Comparison of ENCODE assay signal across 15 cellular contexts in genomic region chr11:108732395-108732794, GRCh38.
A peak's percentile ranks its signal among the peaks of the same experiment; 100 is the strongest.
DNase-seq lines count a peak whose midpoint lies in the region; ATAC-seq and TF ChIP-seq lines count a peak whose summit lies in the region.
"Had no signal": no experiment of that assay in that cellular context is flagged by ENCODE, and none has a peak within 500 bp of the region (broad histone marks: within the 10 kb centered on the region; RNA-seq: fewer than 3 reads in every experiment).

No MANE protein-coding gene starts in this region.

- no peaks in the 10 kb centered on the region for H3K27me3 Mint-ChIP-seq in activated CD4-positive, alpha-beta memory T cell treated with anti-CD3 and anti-CD28 coated beads for 36 hours
- no peaks in the 10 kb centered on the region for H3K27me3 Mint-ChIP-seq in activated CD4-positive, alpha-beta memory T cell treated with anti-CD3 and anti-CD28 coated beads, Interleukin-2, amount 10 ng/mL, durations not matched to agents 7 days and 5 days

- H3K9ac ChIP-seq in smooth muscle cell (ENCODE audit: low read depth) = no peak overlapping the region

- H2AFZ ChIP-seq in smooth muscle cell (ENCODE audit: low read depth) = no peak overlapping the region

- ATAC-seq in stimulated activated effector memory CD8-positive, alpha-beta T cell treated with anti-CD3 and anti-CD28 coated beads, Interleukin-12 subunit alpha, Interleukin-12 subunit beta, amount 100 ng/mL, for 72 hours = no peak
- ATAC-seq: CD8-positive, alpha-beta T cell had no signal

- no peaks in the 10 kb centered on the region for H4K20me1 ChIP-seq in smooth muscle cell (ENCODE audit: low read depth)

- no peaks in the 10 kb centered on the region for H3K27me3 ChIP-seq in smooth muscle cell (ENCODE audit: low read depth)

- CTCF ChIA-PET in activated CD4-positive, alpha-beta memory T cell treated with anti-CD3 and anti-CD28 coated beads for 36 hours (lab: Charles Lee) = interaction anchor here (1.1 to 3.5 kb wide), 2 partner anchors 34 to 67 kb away, joined by 3 to 36 read pairs; partner anchors contain the start of gene DDX10
- CTCF ChIA-PET in activated CD4-positive, alpha-beta memory T cell treated with anti-CD3 and anti-CD28 coated beads, Interleukin-2, amount 10 ng/mL, durations not matched to agents 7 days and 5 days (lab: Charles Lee) = interaction anchor here (0.6 to 1.1 kb wide), 3 partner anchors 56 to 624 kb away, joined by 3 to 6 read pairs (median 3); partner anchors contain the start of gene DDX10

- no peak for DNase-seq in activated CD4-positive, alpha-beta memory T cell treated with anti-CD3 and anti-CD28 coated beads for 36 hours
- DNase-seq in activated CD4-positive, alpha-beta memory T cell treated with anti-CD3 and anti-CD28 coated beads, Interleukin-2, amount 10 ng/mL, durations not matched to agents 7 days and 5 days = no peak
- DNase-seq in NCI-H2081 (lab: John Stamatoyannopoulos, UW) = peak; percentile 61 to 91
- peak; percentile 68 for DNase-seq in SHP77 treated with DMSO at 0.1 percent for 48 hours (lab: John Stamatoyannopoulos, UW)
- no peak for DNase-seq in stimulated activated effector memory CD8-positive, alpha-beta T cell treated with anti-CD3 and anti-CD28 coated beads, Interleukin-12 subunit alpha, Interleukin-12 subunit beta, amount 100 ng/mL, for 72 hours (ENCODE audit: low spot score in 2 of 2)
- no peak for DNase-seq in smooth muscle cell (lab: John Stamatoyannopoulos, UW; ENCODE audit: unreplicated experiment)
- no peak for DNase-seq in amygdala (lab: John Stamatoyannopoulos, UW)
- DNase-seq in stimulated activated CD4-positive, alpha-beta T cell treated with anti-CD3 and anti-CD28 coated beads, Interleukin-12 subunit alpha, Interleukin-12 subunit beta, amount 100 ng/mL, for 4 hours = no peak
- DNase-seq: CD8-positive, alpha-beta T cell; Karpas-422; NCI-H524 treated with DMSO at 0.1 percent for 48 hours; retina had no signal

- no peaks in the 10 kb centered on the region for H3K9me3 ChIP-seq in smooth muscle cell (replicated peaks; ENCODE audit: low read depth)

- no peaks in the 10 kb centered on the region for H3F3A ChIP-seq in smooth muscle cell (ENCODE audit: low read depth)

- no peak overlapping the region for H3K4me2 ChIP-seq in smooth muscle cell

- no peaks in the 10 kb centered on the region for H3K4me1 ChIP-seq in smooth muscle cell (ENCODE audit: low read depth)

- H3K27ac ChIP-seq in smooth muscle cell (ENCODE audit: low read depth) = no peak overlapping the region
- H3K27ac ChIP-seq: HL-60, RWPE1 had no signal

- H3K4me1 Mint-ChIP-seq in activated CD4-positive, alpha-beta memory T cell treated with anti-CD3 and anti-CD28 coated beads for 36 hours (ENCODE audit: low read depth) = peaks cover 60% of the 10 kb centered on the region
- H3K4me1 Mint-ChIP-seq in activated CD4-positive, alpha-beta memory T cell treated with anti-CD3 and anti-CD28 coated beads, Interleukin-2, amount 10 ng/mL, durations not matched to agents 7 days and 5 days = peaks cover 44% of the 10 kb centered on the region
- H3K4me1 Mint-ChIP-seq in stimulated activated effector memory CD8-positive, alpha-beta T cell treated with anti-CD3 and anti-CD28 coated beads, Interleukin-12 subunit alpha, Interleukin-12 subunit beta, amount 100 ng/mL, for 72 hours = peaks cover 69% of the 10 kb centered on the region

- peaks cover 24% of the 10 kb centered on the region for H3K36me3 Mint-ChIP-seq in activated CD4-positive, alpha-beta memory T cell treated with anti-CD3 and anti-CD28 coated beads for 36 hours
- peaks cover 19% of the 10 kb centered on the region for H3K36me3 Mint-ChIP-seq in activated CD4-positive, alpha-beta memory T cell treated with anti-CD3 and anti-CD28 coated beads, Interleukin-2, amount 10 ng/mL, durations not matched to agents 7 days and 5 days (ENCODE audit: low read depth)
- H3K36me3 Mint-ChIP-seq in stimulated activated effector memory CD8-positive, alpha-beta T cell treated with anti-CD3 and anti-CD28 coated beads, Interleukin-12 subunit alpha, Interleukin-12 subunit beta, amount 100 ng/mL, for 72 hours = peaks cover 8% of the 10 kb centered on the region

- H3K4me3 ChIP-seq in smooth muscle cell = no peak overlapping the region

- POLR2A ChIA-PET in activated CD4-positive, alpha-beta memory T cell treated with anti-CD3 and anti-CD28 coated beads for 36 hours (lab: Charles Lee) = interaction anchor here (0.7 to 1.8 kb wide), 2 partner anchors 14 to 67 kb away, joined by 5 to 7 read pairs; partner anchors contain the start of gene DDX10
- POLR2A ChIA-PET in activated CD4-positive, alpha-beta memory T cell treated with anti-CD3 and anti-CD28 coated beads, Interleukin-2, amount 10 ng/mL, durations not matched to agents 7 days and 5 days (lab: Charles Lee) = interaction anchor here (1.2 kb wide), 1 partner anchor 14 kb away, joined by 3 read pairs; no protein-coding TSS in a partner anchor

- WGBS in smooth muscle cell (ENCODE audit: low lambda C conversion rate) = 80% methylated on average over 8 of the region's 8 CpGs

- H3K79me2 ChIP-seq in smooth muscle cell (ENCODE audit: low read depth) = peaks cover 9% of the 10 kb centered on the region

- intact Hi-C loops in activated CD4-positive, alpha-beta memory T cell treated with anti-CD3 and anti-CD28 coated beads for 36 hours (cut with micrococcal nuclease) = loop anchor here (2.0 to 10.0 kb wide), 5 partner anchors 58 to 1700 kb away; partner anchors contain the start of genes ATM, NPAT and POGLUT3

- no peaks in the 10 kb centered on the region for H3K9me3 Mint-ChIP-seq in activated CD4-positive, alpha-beta memory T cell treated with anti-CD3 and anti-CD28 coated beads for 36 hours
- no peaks in the 10 kb centered on the region for H3K9me3 Mint-ChIP-seq in activated CD4-positive, alpha-beta memory T cell treated with anti-CD3 and anti-CD28 coated beads, Interleukin-2, amount 10 ng/mL, durations not matched to agents 7 days and 5 days
- H3K9me3 Mint-ChIP-seq in stimulated activated effector memory CD8-positive, alpha-beta T cell treated with anti-CD3 and anti-CD28 coated beads, Interleukin-12 subunit alpha, Interleukin-12 subunit beta, amount 100 ng/mL, for 72 hours = no peaks in the 10 kb centered on the region
- H3K9me3 Mint-ChIP-seq: CD8-positive, alpha-beta T cell; T-helper 1 cell treated with Interleukin-12 subunit alpha and Interleukin-12 subunit beta and Interleukin-4 antibody, amounts not matched to agents 30 μg/mL and 1 μg/mL, for 36 hours had no signal

- no peak for TF ChIP-seq CTCF in smooth muscle cell (IDR thresholded peaks at IDR 0.05; ENCODE audit: borderline replicate concordance, insufficient read depth, poor library complexity, severe bottlenecking)

- peak overlapping the region; percentile 62 for H3K27ac Mint-ChIP-seq in activated CD4-positive, alpha-beta memory T cell treated with anti-CD3 and anti-CD28 coated beads for 36 hours
- no peak overlapping the region for H3K27ac Mint-ChIP-seq in activated CD4-positive, alpha-beta memory T cell treated with anti-CD3 and anti-CD28 coated beads, Interleukin-2, amount 10 ng/mL, durations not matched to agents 7 days and 5 days
- peak overlapping the region; percentile 79 for H3K27ac Mint-ChIP-seq in stimulated activated effector memory CD8-positive, alpha-beta T cell treated with anti-CD3 and anti-CD28 coated beads, Interleukin-12 subunit alpha, Interleukin-12 subunit beta, amount 100 ng/mL, for 72 hours
- H3K27ac Mint-ChIP-seq: CD8-positive, alpha-beta T cell had no signal

- no peak overlapping the region for H3K4me3 Mint-ChIP-seq in activated CD4-positive, alpha-beta memory T cell treated with anti-CD3 and anti-CD28 coated beads for 36 hours
- no peak overlapping the region for H3K4me3 Mint-ChIP-seq in activated CD4-positive, alpha-beta memory T cell treated with anti-CD3 and anti-CD28 coated beads, Interleukin-2, amount 10 ng/mL, durations not matched to agents 7 days and 5 days
- H3K4me3 Mint-ChIP-seq in stimulated activated effector memory CD8-positive, alpha-beta T cell treated with anti-CD3 and anti-CD28 coated beads, Interleukin-12 subunit alpha, Interleukin-12 subunit beta, amount 100 ng/mL, for 72 hours = peak overlapping the region; percentile 40
- H3K4me3 Mint-ChIP-seq: CD8-positive, alpha-beta T cell; T-helper 1 cell treated with Interleukin-12 subunit alpha and Interleukin-12 subunit beta and Interleukin-4 antibody, amounts not matched to agents 30 μg/mL and 1 μg/mL, for 36 hours had no signal

- H3K36me3 ChIP-seq in smooth muscle cell (ENCODE audit: low read depth) = no peaks in the 10 kb centered on the region

Comparison
In these comparisons a context has a peak if more than half of its experiments do, and no peak if none do; other contexts are left out.
1. DNase-seq: peak in NCI-H2081 (2 of 2) and SHP77 treated with DMSO at 0.1 percent for 48 hours (single experiment); none in activated CD4-positive, alpha-beta memory T cell treated with anti-CD3 and anti-CD28 coated beads for 36 hours (single experiment), activated CD4-positive, alpha-beta memory T cell treated with anti-CD3 and anti-CD28 coated beads, Interleukin-2, amount 10 ng/mL, durations not matched to agents 7 days and 5 days (single experiment), stimulated activated effector memory CD8-positive, alpha-beta T cell treated with anti-CD3 and anti-CD28 coated beads, Interleukin-12 subunit alpha, Interleukin-12 subunit beta, amount 100 ng/mL, for 72 hours (0 of 2), smooth muscle cell (single experiment), amygdala (0 of 56) and stimulated activated CD4-positive, alpha-beta T cell treated with anti-CD3 and anti-CD28 coated beads, Interleukin-12 subunit alpha, Interleukin-12 subunit beta, amount 100 ng/mL, for 4 hours (single experiment).